ENCODE assay signal across 19 cellular contexts in the genomic region with DNA sequence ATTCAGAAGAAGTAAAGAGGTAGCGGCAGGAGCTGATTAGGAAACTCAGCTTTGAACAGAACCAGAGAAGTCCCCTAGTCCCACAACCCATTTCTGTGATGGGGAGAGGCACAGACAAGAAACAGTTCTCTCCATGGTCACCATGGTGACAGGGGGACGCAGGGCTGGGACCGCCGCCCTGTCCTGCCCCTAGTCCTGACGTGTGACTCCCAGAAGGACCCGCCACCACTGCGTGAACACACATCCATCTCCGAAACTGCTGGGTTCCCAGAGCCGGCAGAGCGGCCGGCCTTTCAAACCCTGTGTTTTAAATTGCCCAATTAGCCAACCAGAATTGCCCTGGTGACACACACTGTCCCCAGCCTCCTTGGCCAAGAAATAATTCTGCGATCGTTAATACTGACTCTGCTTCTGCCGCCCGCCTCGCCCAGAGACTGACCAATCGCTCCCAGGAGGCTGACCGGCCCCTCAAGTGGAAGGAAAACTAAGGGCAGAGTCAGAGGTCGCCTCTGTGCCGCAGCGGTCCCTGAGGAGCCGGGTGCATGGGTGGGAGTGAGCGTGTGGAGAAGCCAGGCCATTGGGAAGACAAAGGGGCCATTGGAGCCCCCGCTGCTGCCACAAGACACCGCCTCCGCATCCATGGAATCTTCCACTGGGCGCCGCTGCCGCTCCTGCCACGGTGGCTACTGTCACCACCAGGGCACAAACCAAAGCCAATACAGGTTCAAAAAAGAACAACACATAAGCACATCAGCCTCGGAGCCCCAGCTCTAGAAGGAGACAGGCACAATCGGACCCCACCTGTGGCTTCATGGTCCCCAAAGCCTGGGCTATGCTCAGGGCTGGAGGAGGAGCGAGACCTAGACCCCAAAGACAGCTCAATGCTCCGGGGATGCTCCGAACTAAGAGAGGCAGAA.
A peak's percentile ranks its signal among the peaks of the same experiment; 100 is the strongest.
DNase-seq lines count a peak whose midpoint lies in the region; TF ChIP-seq lines count a peak whose summit lies in the region.
"Had no signal": no experiment of that assay in that cellular context is flagged by ENCODE, and none has a peak within 500 bp of the region (broad histone marks: within the 10 kb centered on the region; RNA-seq: fewer than 3 reads in every experiment).

No MANE protein-coding gene starts in this region.

- H3K4me3 Mint-ChIP-seq in Caco-2 (ENCODE audit: unreplicated experiment) = no peak overlapping the region
- H3K4me3 Mint-ChIP-seq: activated naive CD8-positive, alpha-beta T cell treated with anti-CD3 and anti-CD28 coated beads, Interleukin-2, amount 50 U/mL, for 24 hours; brain; immature natural killer cell; naive B cell had no signal

- H3K36me3 ChIP-seq in Caco-2 (ENCODE audit: control insufficient read depth, insufficient read depth, low read length) = no peaks in the 10 kb centered on the region
- H3K36me3 ChIP-seq: heart left ventricle had no signal

- H3K4me1 Mint-ChIP-seq in Caco-2 (ENCODE audit: low read depth, unreplicated experiment) = peaks cover 6% of the 10 kb centered on the region
- H3K4me1 Mint-ChIP-seq: activated naive CD8-positive, alpha-beta T cell treated with anti-CD3 and anti-CD28 coated beads, Interleukin-2, amount 50 U/mL, for 24 hours; immature natural killer cell had no signal

- CTCF ChIA-PET in Caco-2 (lab: Charles Lee) = interaction anchor here (1.1 to 2.8 kb wide), 3 partner anchors 9 to 27 kb away, joined by 3 to 18 read pairs (median 17); no protein-coding TSS in a partner anchor

- no peaks in the 10 kb centered on the region for H3K27me3 ChIP-seq in Caco-2 (replicated peaks; ENCODE audit: control insufficient read depth, insufficient read depth, low read length)

- POLR2A ChIA-PET in Caco-2 (lab: Charles Lee) = interaction anchor here (1.4 kb wide), 1 partner anchor 10 kb away, joined by 6 read pairs; no protein-coding TSS in a partner anchor

- H3K27ac ChIP-seq in caudate nucleus (ENCODE audit: low read depth, low read length) = no peak overlapping the region
- H3K27ac ChIP-seq: heart left ventricle had no signal

- intact Hi-C loops in Caco-2 (cut with micrococcal nuclease; ENCODE audit: unreplicated experiment) = loop anchor here (5.0 kb wide), 1 partner anchor 72 kb away; no protein-coding TSS in a partner anchor

- no TSS peak for BruUV-seq in Caco-2 (replicated peaks; lab: Mats Ljungman, UMichigan)

- DNase-seq in Caco-2 = peak in 1 of 2 experiments; percentile 17
- DNase-seq in NCI-H146 (lab: John Stamatoyannopoulos, UW) = peak; percentile 3
- DNase-seq in islet precursor cell = peak; percentile 71
- peak; percentile 2 for DNase-seq in pons (ENCODE audit: low spot score)
- DNase-seq in NCI-H226 = no peak
- DNase-seq in stimulated activated CD4-positive, alpha-beta T cell treated with anti-CD3 and anti-CD28 coated beads, Interleukin-2, amount 100 ng/mL, for 48 hours = no peak
- no peak for DNase-seq in caudate nucleus (lab: John Stamatoyannopoulos, UW)
- DNase-seq: activated effector memory CD4-positive, alpha-beta T cell treated with Interleukin-2 at 50 U/mL for 16 hours; activated naive CD8-positive, alpha-beta T cell treated with anti-CD3 and anti-CD28 coated beads, Interleukin-2, amount 50 U/mL, for 24 hours; cortex of kidney; DND-41; heart left ventricle; immature natural killer cell; naive B cell; NCI-H1436; NK-92 treated with Interleukin-12 subunit alpha and Interleukin-12 subunit beta, amount 100 ng/mL, for 24 hours; small intestine; T1000 had no signal

- no peak for TF ChIP-seq CTCF in Caco-2 (IDR thresholded peaks at IDR 0.05; ENCODE audit: insufficient read depth in 1 of 2, low read depth in 1 of 2, low read length in 1 of 2, severe bottlenecking in 1 of 2, unreplicated experiment in 1 of 2)

- peaks cover 11% of the 10 kb centered on the region for H3K9me3 Mint-ChIP-seq in Caco-2 (ENCODE audit: unreplicated experiment)

- no peaks in the 10 kb centered on the region for H3K27me3 Mint-ChIP-seq in Caco-2 (ENCODE audit: insufficient read depth, unreplicated experiment)

- H3K27ac Mint-ChIP-seq in Caco-2 (ENCODE audit: unreplicated experiment) = peak overlapping the region; percentile 95
- H3K27ac Mint-ChIP-seq: activated naive CD8-positive, alpha-beta T cell treated with anti-CD3 and anti-CD28 coated beads, Interleukin-2, amount 50 U/mL, for 24 hours; naive B cell had no signal

- no peak overlapping the region for H3K4me3 ChIP-seq in Caco-2 (ENCODE audit: low read depth, low read length)
- H3K4me3 ChIP-seq: heart left ventricle had no signal

- peaks cover 11% of the 10 kb centered on the region; the same call in 1 of the 2 replicates for H3K9me3 ChIP-seq in Caco-2

- H3K36me3 Mint-ChIP-seq in Caco-2 (ENCODE audit: insufficient read depth, unreplicated experiment) = peaks cover 7% of the 10 kb centered on the region
- H3K36me3 Mint-ChIP-seq: brain had no signal

- peaks cover 30% of the 10 kb centered on the region for H3K4me1 ChIP-seq in Caco-2
- H3K4me1 ChIP-seq: heart left ventricle had no signal

Comparison
In these comparisons a context has a peak if more than half of its experiments do, and no peak if none do; other contexts are left out.
1. DNase-seq: peak in NCI-H146 (single experiment), islet precursor cell (single experiment) and pons (single experiment); none in NCI-H226 (single experiment), stimulated activated CD4-positive, alpha-beta T cell treated with anti-CD3 and anti-CD28 coated beads, Interleukin-2, amount 100 ng/mL, for 48 hours (0 of 2) and caudate nucleus (0 of 61).